ENCODE assay signal across 11 cellular contexts in genomic region chr3:4314688-4315087, GRCh38. TPM values are rescaled to one million over a fixed set of nuclear protein-coding genes. Genes with fewer than 3 reads are reported as not detected.
A peak's percentile ranks its signal among the peaks of the same experiment; 100 is the strongest.
DNase-seq lines count a peak whose midpoint lies in the region; ATAC-seq and TF ChIP-seq lines count a peak whose summit lies in the region.
"Had no signal": no experiment of that assay in that cellular context is flagged by ENCODE, and none has a peak within 500 bp of the region (broad histone marks: within the 10 kb centered on the region; RNA-seq: fewer than 3 reads in every experiment).

No MANE protein-coding gene starts in this region.

- H3K79me2 ChIP-seq in DND-41 (ENCODE audit: insufficient read depth, low read length) = peaks cover 18% of the 10 kb centered on the region

- no peak overlapping the region for H3K4me3 Mint-ChIP-seq in neural crest cell
- H3K4me3 Mint-ChIP-seq: stimulated activated effector memory CD8-positive, alpha-beta T cell treated with anti-CD3 and anti-CD28 coated beads, Interleukin-12 subunit alpha, Interleukin-12 subunit beta, amount 100 ng/mL, for 72 hours had no signal

- DNase-seq in DND-41 = no peak
- no peak for DNase-seq in LNCaP clone FGC (ENCODE audit: low read depth)
- DNase-seq in choroid plexus epithelial cell (ENCODE audit: low read depth) = no peak
- no peak for DNase-seq in neural crest cell (ENCODE audit: low read depth, low spot score)
- no peak for DNase-seq in NCI-H2227 treated with DMSO at 0.1 percent for 48 hours (lab: John Stamatoyannopoulos, UW)
- no peak for DNase-seq in inferior parietal cortex (ENCODE audit: extremely low spot score)
- DNase-seq: activated CD8-positive, alpha-beta memory T cell treated with anti-CD3 and anti-CD28 coated beads, Interleukin-2, amount 50 U/mL, for 4 hours; left cardiac atrium; NCI-H1436 treated with DMSO at 0.1 percent for 48 hours had no signal

- H3K4me2 ChIP-seq in DND-41 (ENCODE audit: insufficient read depth, low read length) = no peak overlapping the region

- ATAC-seq in DND-41 (ENCODE audit: insufficient read depth, low read depth) (no peak), GM21360 (IDR thresholded peaks at IDR 0.05; ENCODE audit: unreplicated experiment) (no peak)
- ATAC-seq: left cardiac atrium; stimulated activated effector memory CD8-positive, alpha-beta T cell treated with anti-CD3 and anti-CD28 coated beads, Interleukin-12 subunit alpha, Interleukin-12 subunit beta, amount 100 ng/mL, for 72 hours had no signal

- H3K27ac Mint-ChIP-seq in neural crest cell (ENCODE audit: unreplicated experiment) = no peak overlapping the region
- H3K27ac Mint-ChIP-seq: stimulated activated effector memory CD8-positive, alpha-beta T cell treated with anti-CD3 and anti-CD28 coated beads, Interleukin-12 subunit alpha, Interleukin-12 subunit beta, amount 100 ng/mL, for 72 hours had no signal

- H3K9me3 ChIP-seq in DND-41 (ENCODE audit: insufficient read depth, low read length, severe bottlenecking) = no peaks in the 10 kb centered on the region

- peaks cover 7% of the 10 kb centered on the region for H3K4me1 Mint-ChIP-seq in neural crest cell
- H3K4me1 Mint-ChIP-seq: stimulated activated effector memory CD8-positive, alpha-beta T cell treated with anti-CD3 and anti-CD28 coated beads, Interleukin-12 subunit alpha, Interleukin-12 subunit beta, amount 100 ng/mL, for 72 hours had no signal

- H3K4me1 ChIP-seq in DND-41 (ENCODE audit: insufficient read depth, low read length) = no peaks in the 10 kb centered on the region

- no peaks in the 10 kb centered on the region for H3K27me3 Mint-ChIP-seq in neural crest cell (ENCODE audit: low read depth)

- peaks cover 57% of the 10 kb centered on the region for H3K36me3 ChIP-seq in DND-41 (ENCODE audit: insufficient read depth, low read length)

- H2AFZ ChIP-seq in DND-41 (ENCODE audit: low read depth, low read length) = no peak overlapping the region

- H3K36me3 Mint-ChIP-seq in neural crest cell (ENCODE audit: low read depth) = peaks cover 49% of the 10 kb centered on the region

- H3K9me3 Mint-ChIP-seq in neural crest cell = peaks cover 8% of the 10 kb centered on the region
- H3K9me3 Mint-ChIP-seq: stimulated activated effector memory CD8-positive, alpha-beta T cell treated with anti-CD3 and anti-CD28 coated beads, Interleukin-12 subunit alpha, Interleukin-12 subunit beta, amount 100 ng/mL, for 72 hours had no signal

- H3K9ac ChIP-seq in DND-41 (ENCODE audit: low read depth, low read length) = no peak overlapping the region

- peaks cover 4% of the 10 kb centered on the region; the same call in 1 of the 2 replicates for H4K20me1 ChIP-seq in DND-41 (ENCODE audit: insufficient read depth, low read length)

- no peak overlapping the region for H3K27ac ChIP-seq in DND-41 (ENCODE audit: low read length)

- TF ChIP-seq CTCF in DND-41 (IDR thresholded peaks at IDR 0.05; ENCODE audit: borderline replicate concordance, extremely low read depth, low read length, poor library complexity, severe bottlenecking) = peak; percentile 31
- TF ChIP-seq CTCF in LNCaP clone FGC (IDR thresholded peaks at IDR 0.05; ENCODE audit: control insufficient read depth, extremely low read depth, insufficient read depth) = peak; percentile 32
- peak; percentile 56 for TF ChIP-seq CTCF in choroid plexus epithelial cell (conservative IDR thresholded peaks at IDR 0.05; ENCODE audit: low read depth, low read length)
- TF ChIP-seq CTCF in neural crest cell (conservative IDR thresholded peaks at IDR 0.05) = peak; percentile 53

- H3K4me3 ChIP-seq in DND-41 (ENCODE audit: low read depth in 1 of 2, low read length in 2 of 2) (no peak overlapping the region), LNCaP clone FGC (ENCODE audit: low read depth, low read length) (no peak overlapping the region), choroid plexus epithelial cell (ENCODE audit: low read depth, low read length) (no peak overlapping the region)

- no peaks in the 10 kb centered on the region for H3K27me3 ChIP-seq in DND-41 (ENCODE audit: insufficient read depth, low read length, poor library complexity)

RNA-seq across cellular contexts. Expression of gene SETMAR, which starts 11.5 kb away (rescaled TPM):
- 39.4 and 41.9 TPM in 2 replicates for total RNA-seq in neural crest cell
